Comparison of ENCODE assay signal across 24 cellular contexts in the genomic region with DNA sequence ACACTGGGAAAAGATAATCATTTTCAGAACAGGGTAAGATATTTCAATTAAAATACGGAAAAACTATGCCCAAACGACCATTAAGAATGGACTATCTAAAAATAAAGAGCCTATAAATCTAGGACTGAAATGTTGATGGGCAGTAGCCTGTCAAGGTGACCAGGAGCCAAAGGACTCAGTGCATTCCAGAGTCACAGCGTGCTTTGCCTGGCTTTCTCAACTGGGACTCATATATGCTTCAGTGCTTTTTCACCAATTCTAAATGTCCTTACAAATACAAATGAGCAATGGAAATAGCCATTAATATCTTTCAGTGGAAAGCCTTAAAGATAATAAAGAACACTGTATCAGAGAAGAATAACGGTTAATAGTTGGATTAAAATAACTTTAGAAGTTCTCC. TPM values are rescaled to one million over a fixed set of nuclear protein-coding genes. Genes with fewer than 3 reads are reported as not detected.
"Had no signal": no experiment of that assay in that cellular context is flagged by ENCODE, and none has a peak within 500 bp of the region (broad histone marks: within the 10 kb centered on the region; RNA-seq: fewer than 3 reads in every experiment).

No MANE protein-coding gene starts in this region.

- H3K4me2 ChIP-seq: hepatocyte, neural progenitor cell had no signal

- FAIRE-seq: astrocyte, islet of Langerhans, small intestine had no signal

- ATAC-seq: activated naive CD8-positive, alpha-beta T cell treated with anti-CD3 and anti-CD28 coated beads, Interleukin-2, amount 50 U/mL, for 24 hours; esophagus mucosa; mucosa of descending colon; upper lobe of right lung had no signal

- H3K4me3 ChIP-seq: breast epithelium, hepatocyte, mucosa of descending colon, neural progenitor cell, prostate gland, right lobe of liver, stomach, upper lobe of right lung had no signal

- H3K27ac ChIP-seq: breast epithelium, hepatocyte, neural progenitor cell, prostate gland, right lobe of liver, stomach, upper lobe of right lung had no signal

- H3K9me3 ChIP-seq: breast epithelium, mucosa of descending colon, prostate gland, right lobe of liver, stomach, upper lobe of right lung had no signal

- H3K27me3 ChIP-seq: breast epithelium, hepatocyte, neural progenitor cell, right lobe of liver, stomach, upper lobe of right lung had no signal

- H3K4me1 ChIP-seq: breast epithelium, prostate gland, upper lobe of right lung had no signal

- H3K36me3 ChIP-seq: prostate gland had no signal

- DNase-seq: activated CD4-positive, alpha-beta T cell treated with anti-CD3 and anti-CD28 coated beads, Interleukin-2, amount 10 ng/mL, durations not matched to agents 24 days and 14 days; activated CD8-positive, alpha-beta memory T cell treated with anti-CD3 and anti-CD28 coated beads, Interleukin-2, amount 50 U/mL, for 4 hours; activated effector memory CD4-positive, alpha-beta T cell treated with Interleukin-2 at 50 U/mL for 16 hours; activated naive CD4-positive, alpha-beta T cell treated with anti-CD3 and anti-CD28 coated beads, Interleukin-2, amount 10 ng/mL, durations not matched to agents 7 days and 5 days; activated naive CD8-positive, alpha-beta T cell treated with anti-CD3 and anti-CD28 coated beads, Interleukin-2, amount 50 U/mL, for 24 hours; activated T-cell treated with anti-CD3 and anti-CD28 coated beads, Interleukin-2, amount 50 U/mL, for 48 hours; cerebellar nuclear complex; effector CD4-positive, alpha-beta T cell; mucosa of descending colon; naive B cell; right lobe of liver; small intestine; stimulated activated CD4-positive, alpha-beta T cell treated with anti-CD3 and anti-CD28 coated beads, Interleukin-15, amount 100 ng/mL, for 24 hours; stimulated activated CD4-positive, alpha-beta T cell treated with anti-CD3 and anti-CD28 coated beads, Interleukin-2, amount 100 ng/mL, for 48 hours; stomach; T1000; upper lobe of right lung had no signal

RNA-seq across cellular contexts. Expression of gene SLC3A1, which starts 50.6 kb away (rescaled TPM):
- total RNA-seq: activated CD4-positive, alpha-beta T cell treated with anti-CD3 and anti-CD28 coated beads, Interleukin-2, amount 10 ng/mL, durations not matched to agents 24 days and 14 days; esophagus mucosa had no signal
